Comparison of ENCODE assay signal across 8 cellular contexts in the genomic region with DNA sequence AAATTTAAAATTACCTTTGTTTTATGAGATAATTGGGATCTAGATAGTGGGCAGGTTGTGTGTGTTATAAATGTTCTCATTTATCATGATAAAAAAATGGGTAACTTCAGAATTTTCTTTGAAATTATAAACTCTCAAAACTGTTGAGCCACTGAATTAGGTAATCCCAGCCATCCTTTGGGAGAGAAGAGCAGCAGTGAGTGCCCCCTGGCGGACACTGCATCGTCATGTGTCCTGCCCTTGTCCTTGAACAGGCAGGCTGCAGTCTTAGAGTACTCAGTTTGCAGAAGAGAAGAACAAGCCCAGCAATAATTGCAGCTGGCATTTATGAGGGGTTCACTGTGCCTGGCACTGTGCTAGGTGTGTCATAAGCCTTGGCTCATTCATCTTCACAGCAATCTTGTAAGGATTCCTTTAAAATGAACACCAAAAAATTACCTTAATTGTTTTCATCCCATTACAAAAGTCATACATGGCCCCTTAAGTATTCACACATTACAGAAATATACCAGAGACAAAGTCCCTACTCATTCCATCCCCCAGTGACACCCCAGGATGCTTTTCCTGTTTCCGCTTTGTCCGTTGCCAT.
DNase-seq lines count a peak whose midpoint lies in the region; ATAC-seq lines count a peak whose summit lies in the region.

No MANE protein-coding gene starts in this region.

- no peak overlapping the region for H3K4me3 Mint-ChIP-seq in natural killer cell treated with Interleukin-12 subunit alpha and Interleukin-12 subunit beta and Interleukin-15 and Interleukin-18, amount 100 ng/mL, for 72 hours

- ATAC-seq in esophagus mucosa (peak; percentile 73), GM18909 (IDR thresholded peaks at IDR 0.05; ENCODE audit: poor library complexity, unreplicated experiment) (no peak)
- peak; percentile 65 to 74 for ATAC-seq in natural killer cell treated with Interleukin-12 subunit alpha and Interleukin-12 subunit beta and Interleukin-15 and Interleukin-18, amount 100 ng/mL, for 72 hours
- ATAC-seq in stimulated activated naive CD8-positive, alpha-beta T cell treated with anti-CD3 and anti-CD28 coated beads, Interleukin-15, Interleukin-2, amounts not matched to agents 100 U/mL and 50 U/mL, for 24 hours: peak; percentile 68

- no peaks in the 10 kb centered on the region for H3K27me3 Mint-ChIP-seq in natural killer cell treated with Interleukin-12 subunit alpha and Interleukin-12 subunit beta and Interleukin-15 and Interleukin-18, amount 100 ng/mL, for 72 hours

- no peaks in the 10 kb centered on the region for H3K9me3 Mint-ChIP-seq in natural killer cell treated with Interleukin-12 subunit alpha and Interleukin-12 subunit beta and Interleukin-15 and Interleukin-18, amount 100 ng/mL, for 72 hours

- H3K36me3 Mint-ChIP-seq in natural killer cell treated with Interleukin-12 subunit alpha and Interleukin-12 subunit beta and Interleukin-15 and Interleukin-18, amount 100 ng/mL, for 72 hours: no peaks in the 10 kb centered on the region

- no peak overlapping the region for H3K27ac Mint-ChIP-seq in natural killer cell treated with Interleukin-12 subunit alpha and Interleukin-12 subunit beta and Interleukin-15 and Interleukin-18, amount 100 ng/mL, for 72 hours

- DNase-seq in EH (ENCODE audit: low read depth): peak; percentile 77
- DNase-seq in HuH-7.5 (ENCODE audit: low spot score): peak; percentile 94
- DNase-seq in OCI-M1 (lab: John Stamatoyannopoulos, UW): peak; percentile 97
- DNase-seq in activated T-cell treated with anti-CD3 and anti-CD28 coated beads for 24 hours (ENCODE audit: low read depth): peak; percentile 51
- peak; percentile 85 for DNase-seq in natural killer cell treated with Interleukin-12 subunit alpha and Interleukin-12 subunit beta and Interleukin-15 and Interleukin-18, amount 100 ng/mL, for 72 hours (ENCODE audit: low spot score)
- peak; percentile 80 for DNase-seq in stimulated activated naive CD8-positive, alpha-beta T cell treated with anti-CD3 and anti-CD28 coated beads, Interleukin-15, Interleukin-2, amounts not matched to agents 100 U/mL and 50 U/mL, for 24 hours

- peaks cover 0 to 6% of the 10 kb centered on the region in 2 donors for H3K4me1 Mint-ChIP-seq in natural killer cell treated with Interleukin-12 subunit alpha and Interleukin-12 subunit beta and Interleukin-15 and Interleukin-18, amount 100 ng/mL, for 72 hours (ENCODE audit: low read depth in 2 of 2)
